Comparison of ENCODE assay signal across 1 cellular context in genomic region chr2:24046599-24046929, GRCh38.
TF ChIP-seq lines count a peak whose summit lies in the region.

No MANE protein-coding gene starts in this region.

TF ChIP-seq in HCT116, 20 proteins besides CTCF, POLR2A, EP300 and RAD21 (continued from another document):
- TF ChIP-seq, protein P1, sequence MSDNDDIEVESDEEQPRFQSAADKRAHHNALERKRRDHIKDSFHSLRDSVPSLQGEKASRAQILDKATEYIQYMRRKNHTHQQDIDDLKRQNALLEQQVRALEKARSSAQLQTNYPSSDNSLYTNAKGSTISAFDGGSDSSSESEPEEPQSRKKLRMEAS (IDR thresholded peaks at IDR 0.05): no peak
- TF ChIP-seq SP1 (IDR thresholded peaks at IDR 0.05; ENCODE audit: low read depth) (no peak), JUND (IDR thresholded peaks at IDR 0.05) (no peak), YY1 (IDR thresholded peaks at IDR 0.05; ENCODE audit: extremely low read depth, insufficient replicate concordance, low read depth, low read length) (no peak), SIN3A (IDR thresholded peaks at IDR 0.05; ENCODE audit: low read depth) (no peak), EZH2phosphoT487 (IDR thresholded peaks at IDR 0.05; ENCODE audit: borderline replicate concordance) (no peak), ZNF274 (IDR thresholded peaks at IDR 0.05; ENCODE audit: low read depth, low read length) (no peak), EZH2 (IDR thresholded peaks at IDR 0.05) (no peak), CEBPB (IDR thresholded peaks at IDR 0.05; ENCODE audit: low read depth) (no peak), ELF1 (IDR thresholded peaks at IDR 0.05; ENCODE audit: borderline replicate concordance, low read depth) (no peak), SRF (IDR thresholded peaks at IDR 0.05; ENCODE audit: low read depth) (no peak), FOSL1 (IDR thresholded peaks at IDR 0.05; ENCODE audit: low read depth) (no peak), EGR1 (IDR thresholded peaks at IDR 0.05; ENCODE audit: low read depth) (no peak)
- TF ChIP-seq, protein P2, sequence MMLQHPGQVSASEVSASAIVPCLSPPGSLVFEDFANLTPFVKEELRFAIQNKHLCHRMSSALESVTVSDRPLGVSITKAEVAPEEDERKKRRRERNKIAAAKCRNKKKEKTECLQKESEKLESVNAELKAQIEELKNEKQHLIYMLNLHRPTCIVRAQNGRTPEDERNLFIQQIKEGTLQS (IDR thresholded peaks at IDR 0.05): no peak
- TF ChIP-seq, protein P3, sequence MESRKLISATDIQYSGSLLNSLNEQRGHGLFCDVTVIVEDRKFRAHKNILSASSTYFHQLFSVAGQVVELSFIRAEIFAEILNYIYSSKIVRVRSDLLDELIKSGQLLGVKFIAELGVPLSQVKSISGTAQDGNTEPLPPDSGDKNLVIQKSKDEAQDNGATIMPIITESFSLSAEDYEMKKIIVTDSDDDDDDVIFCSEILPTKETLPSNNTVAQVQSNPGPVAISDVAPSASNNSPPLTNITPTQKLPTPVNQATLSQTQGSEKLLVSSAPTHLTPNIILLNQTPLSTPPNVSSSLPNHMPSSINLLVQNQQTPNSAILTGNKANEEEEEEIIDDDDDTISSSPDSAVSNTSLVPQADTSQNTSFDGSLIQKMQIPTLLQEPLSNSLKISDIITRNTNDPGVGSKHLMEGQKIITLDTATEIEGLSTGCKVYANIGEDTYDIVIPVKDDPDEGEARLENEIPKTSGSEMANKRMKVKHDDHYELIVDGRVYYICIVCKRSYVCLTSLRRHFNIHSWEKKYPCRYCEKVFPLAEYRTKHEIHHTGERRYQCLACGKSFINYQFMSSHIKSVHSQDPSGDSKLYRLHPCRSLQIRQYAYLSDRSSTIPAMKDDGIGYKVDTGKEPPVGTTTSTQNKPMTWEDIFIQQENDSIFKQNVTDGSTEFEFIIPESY (IDR thresholded peaks at IDR 0.05; ENCODE audit: extremely low read depth, insufficient replicate concordance, low read length): no peak
